Comparison of ENCODE assay signal across 20 cellular contexts in genomic region chr3:64174328-64174727, GRCh38. TPM values are rescaled to one million over a fixed set of nuclear protein-coding genes. Genes with fewer than 3 reads are reported as not detected.
"Had no signal": no experiment of that assay in that cellular context is flagged by ENCODE, and none has a peak within 500 bp of the region (broad histone marks: within the 10 kb centered on the region; RNA-seq: fewer than 3 reads in every experiment).

No MANE protein-coding gene starts in this region.

- H3K4me1 ChIP-seq: lower lobe of right lung, spleen, upper lobe of left lung had no signal

- H3K4me3 Mint-ChIP-seq: activated CD4-positive, alpha-beta memory T cell treated with anti-CD3 and anti-CD28 coated beads, Interleukin-2, amount 10 ng/mL, durations not matched to agents 7 days and 5 days; activated CD4-positive, alpha-beta T cell treated with anti-CD3 and anti-CD28 coated beads for 36 hours; natural killer cell treated with Interleukin-12 subunit alpha and Interleukin-12 subunit beta and Interleukin-15 and Interleukin-18, amount 100 ng/mL, for 72 hours; stimulated activated naive B cell treated with anti-CD40 and anti-IgM and Interleukin-4, amounts not matched to agents 10 μg/mL and 1 μg/mL and 100 μg/mL, for 72 hours had no signal

- H3K27me3 Mint-ChIP-seq: natural killer cell treated with Interleukin-12 subunit alpha and Interleukin-12 subunit beta and Interleukin-15 and Interleukin-18, amount 100 ng/mL, for 72 hours had no signal

- H3K36me3 ChIP-seq: cardiac muscle cell, gastroesophageal sphincter, lower lobe of right lung, spleen, upper lobe of left lung had no signal

- H3K27me3 ChIP-seq: cardiac muscle cell, gastroesophageal sphincter, spleen, upper lobe of left lung had no signal

- H3K9me3 Mint-ChIP-seq: activated CD4-positive, alpha-beta memory T cell treated with anti-CD3 and anti-CD28 coated beads, Interleukin-2, amount 10 ng/mL, durations not matched to agents 7 days and 5 days had no signal

- H3K9me3 ChIP-seq: gastroesophageal sphincter, lower lobe of right lung, spleen, upper lobe of left lung had no signal

- H3K4me3 ChIP-seq: cardiac muscle cell, gastroesophageal sphincter, lower lobe of right lung, spleen, upper lobe of left lung had no signal

- DNase-seq: activated CD4-positive, alpha-beta memory T cell treated with anti-CD3 and anti-CD28 coated beads, Interleukin-2, amount 10 ng/mL, durations not matched to agents 7 days and 5 days; activated CD4-positive, alpha-beta T cell treated with anti-CD3 and anti-CD28 coated beads for 36 hours; activated gamma-delta T cell treated with Interleukin-2 at 50 U/mL for 16 hours; activated T-cell treated with anti-CD3 and anti-CD28 coated beads, Interleukin-2, amount 50 U/mL, for 48 hours; aorta; hypothalamus; lower lobe of right lung; nucleus accumbens; right cardiac atrium; spleen; stimulated activated CD4-positive, alpha-beta T cell treated with anti-CD3 and anti-CD28 coated beads, Interleukin-1b, Interleukin-23, amount 100 ng/mL, for 48 hours; stimulated activated naive B cell treated with anti-CD40 and anti-IgM and Interleukin-4, amounts not matched to agents 10 μg/mL and 1 μg/mL and 100 μg/mL, for 72 hours; T-helper 1 cell; upper lobe of left lung; WERI-Rb-1 had no signal

- H3K27ac ChIP-seq: cardiac muscle cell, gastroesophageal sphincter, lower lobe of right lung, spleen, upper lobe of left lung, WERI-Rb-1 had no signal

- H3K27ac Mint-ChIP-seq: activated CD4-positive, alpha-beta memory T cell treated with anti-CD3 and anti-CD28 coated beads, Interleukin-2, amount 10 ng/mL, durations not matched to agents 7 days and 5 days; activated CD4-positive, alpha-beta T cell treated with anti-CD3 and anti-CD28 coated beads for 36 hours; natural killer cell treated with Interleukin-12 subunit alpha and Interleukin-12 subunit beta and Interleukin-15 and Interleukin-18, amount 100 ng/mL, for 72 hours; stimulated activated naive B cell treated with anti-CD40 and anti-IgM and Interleukin-4, amounts not matched to agents 10 μg/mL and 1 μg/mL and 100 μg/mL, for 72 hours had no signal

- H3K4me1 Mint-ChIP-seq: activated CD4-positive, alpha-beta T cell treated with anti-CD3 and anti-CD28 coated beads for 36 hours; stimulated activated naive B cell treated with anti-CD40 and anti-IgM and Interleukin-4, amounts not matched to agents 10 μg/mL and 1 μg/mL and 100 μg/mL, for 72 hours had no signal

- H3K36me3 Mint-ChIP-seq: natural killer cell treated with Interleukin-12 subunit alpha and Interleukin-12 subunit beta and Interleukin-15 and Interleukin-18, amount 100 ng/mL, for 72 hours; stimulated activated naive B cell treated with anti-CD40 and anti-IgM and Interleukin-4, amounts not matched to agents 10 μg/mL and 1 μg/mL and 100 μg/mL, for 72 hours had no signal

- ATAC-seq: activated CD4-positive, alpha-beta T cell treated with anti-CD3 and anti-CD28 coated beads for 36 hours; gastroesophageal sphincter; lower lobe of right lung; natural killer cell treated with Interleukin-12 subunit alpha and Interleukin-12 subunit beta and Interleukin-15 and Interleukin-18, amount 100 ng/mL, for 72 hours; stimulated activated naive B cell treated with anti-CD40 and anti-IgM and Interleukin-4, amounts not matched to agents 10 μg/mL and 1 μg/mL and 100 μg/mL, for 72 hours had no signal

- FAIRE-seq: colon, endothelial cell of umbilical vein had no signal

RNA-seq across cellular contexts. Expression of gene PRICKLE2, which starts 50.9 kb away (rescaled TPM):
- total RNA-seq: activated CD4-positive, alpha-beta memory T cell treated with anti-CD3 and anti-CD28 coated beads, Interleukin-2, amount 10 ng/mL, durations not matched to agents 7 days and 5 days; activated CD4-positive, alpha-beta T cell treated with anti-CD3 and anti-CD28 coated beads for 36 hours had no signal
